1 cellular context compared by ENCODE assay signal in the genomic region with DNA sequence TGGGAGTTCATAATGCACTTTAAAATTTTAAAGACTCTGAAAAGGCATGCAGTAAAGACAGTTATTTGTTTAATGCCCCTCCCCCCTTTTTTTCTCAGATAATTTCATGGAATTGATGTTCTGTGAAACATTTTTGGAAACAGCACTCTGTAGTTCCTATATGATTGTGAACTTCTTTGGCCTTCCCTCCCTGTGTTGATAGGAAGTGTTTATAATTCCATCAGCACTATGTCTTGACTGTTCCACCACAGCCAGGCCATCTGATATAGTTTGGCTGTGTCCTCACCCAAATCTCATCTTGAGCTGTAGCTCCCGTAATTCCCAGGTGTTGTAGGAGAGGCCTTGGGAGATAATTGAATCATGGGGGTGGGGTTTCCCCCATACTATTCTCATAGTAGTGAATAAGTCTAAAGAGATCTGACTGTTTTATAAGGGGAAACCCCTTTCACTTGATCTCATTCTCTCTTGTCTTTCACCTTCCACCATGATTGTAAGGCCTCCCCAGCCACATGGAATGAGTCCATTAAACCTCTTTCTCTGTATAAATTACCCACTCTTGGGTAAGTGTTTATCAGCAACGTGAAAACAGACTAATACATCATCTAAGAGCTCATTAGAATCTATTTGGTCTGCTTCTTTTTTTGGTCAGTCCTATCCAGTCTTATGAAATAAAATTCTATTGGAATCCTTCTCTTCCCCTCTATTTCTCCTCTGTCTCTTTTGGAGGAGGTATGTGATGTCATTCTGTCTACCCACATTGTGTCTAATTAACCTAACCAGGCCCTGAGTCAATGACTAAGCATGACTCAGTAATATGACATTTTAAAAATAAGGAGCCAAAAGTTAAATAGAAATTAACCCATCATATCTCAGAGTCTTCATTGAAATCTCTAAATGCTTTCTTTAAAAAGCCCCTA.
A peak's percentile ranks its signal among the peaks of the same experiment; 100 is the strongest.
TF ChIP-seq lines count a peak whose summit lies in the region.

No MANE protein-coding gene starts in this region.

TF ChIP-seq in endothelial cell of umbilical vein, 7 proteins besides CTCF, POLR2A, EP300 and RAD21:
- TF ChIP-seq FOS (IDR thresholded peaks at IDR 0.05; ENCODE audit: borderline replicate concordance, insufficient read depth, low read length) (peak; percentile 70), JUN (IDR thresholded peaks at IDR 0.05; ENCODE audit: borderline replicate concordance, insufficient read depth, insufficient read length, low read depth) (peak; percentile 25)
- TF ChIP-seq, protein P1, sequence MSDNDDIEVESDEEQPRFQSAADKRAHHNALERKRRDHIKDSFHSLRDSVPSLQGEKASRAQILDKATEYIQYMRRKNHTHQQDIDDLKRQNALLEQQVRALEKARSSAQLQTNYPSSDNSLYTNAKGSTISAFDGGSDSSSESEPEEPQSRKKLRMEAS (IDR thresholded peaks at IDR 0.05; ENCODE audit: insufficient read depth, insufficient read length), result no peak
